ENCODE assay signal across 8 cellular contexts in genomic region chr5:80686757-80687156, GRCh38. TPM values are rescaled to one million over a fixed set of nuclear protein-coding genes. Genes with fewer than 3 reads are reported as not detected.
DNase-seq lines count a peak whose midpoint lies in the region; ATAC-seq and TF ChIP-seq lines count a peak whose summit lies in the region.

No MANE protein-coding gene starts in this region.

- no peaks in the 10 kb centered on the region for H3K4me1 Mint-ChIP-seq in endothelial cell (ENCODE audit: unreplicated experiment)

- no peaks in the 10 kb centered on the region for H3K9me3 Mint-ChIP-seq in endothelial cell (ENCODE audit: unreplicated experiment)

- ATAC-seq in HG02885 (IDR thresholded peaks at IDR 0.05; ENCODE audit: poor library complexity, unreplicated experiment) = no peak
- ATAC-seq in GM21723 (IDR thresholded peaks at IDR 0.05; ENCODE audit: unreplicated experiment) = no peak
- ATAC-seq in HG03520 (IDR thresholded peaks at IDR 0.05; ENCODE audit: unreplicated experiment) = no peak

- peaks cover 4% of the 10 kb centered on the region for H3K36me3 Mint-ChIP-seq in endothelial cell (ENCODE audit: low read depth, unreplicated experiment)

- DNase-seq in DMS53 (lab: John Stamatoyannopoulos, UW) (peak; percentile 50), DMS53 treated with DMSO at 0.1 percent for 48 hours (lab: John Stamatoyannopoulos, UW; ENCODE audit: unreplicated experiment) (no peak), NCI-H524 treated with DMSO at 0.1 percent for 48 hours (lab: John Stamatoyannopoulos, UW) (peak; percentile 4), endothelial cell (ENCODE audit: low spot score) (no peak), pons (ENCODE audit: low spot score) (peak; percentile 49)

- H3K27me3 Mint-ChIP-seq in endothelial cell (ENCODE audit: unreplicated experiment) = no peaks in the 10 kb centered on the region

- H3K4me3 Mint-ChIP-seq in endothelial cell (ENCODE audit: unreplicated experiment) = no peak overlapping the region

- no peak overlapping the region for H3K27ac Mint-ChIP-seq in endothelial cell (ENCODE audit: unreplicated experiment)

- TF ChIP-seq CTCF in endothelial cell (IDR thresholded peaks at IDR 0.05; ENCODE audit: unreplicated experiment) = peak; percentile 56

RNA-seq across cellular contexts. Expression of gene DHFR, which starts 32.0 kb away (rescaled TPM):
- 20.1 TPM for total RNA-seq in endothelial cell (ENCODE audit: unreplicated experiment)

RNA-seq across cellular contexts. Expression of gene MSH3, which starts 32.3 kb away (rescaled TPM):
- total RNA-seq in endothelial cell (ENCODE audit: unreplicated experiment) = 13.0 TPM

Comparison
In these comparisons a context has a peak if more than half of its experiments do, and no peak if none do; other contexts are left out.
1. DNase-seq: peak in DMS53 (single experiment), NCI-H524 treated with DMSO at 0.1 percent for 48 hours (single experiment) and pons (single experiment); none in DMS53 treated with DMSO at 0.1 percent for 48 hours (single experiment) and endothelial cell (single experiment).